Comparison of ENCODE assay signal across 13 cellular contexts in the genomic region with DNA sequence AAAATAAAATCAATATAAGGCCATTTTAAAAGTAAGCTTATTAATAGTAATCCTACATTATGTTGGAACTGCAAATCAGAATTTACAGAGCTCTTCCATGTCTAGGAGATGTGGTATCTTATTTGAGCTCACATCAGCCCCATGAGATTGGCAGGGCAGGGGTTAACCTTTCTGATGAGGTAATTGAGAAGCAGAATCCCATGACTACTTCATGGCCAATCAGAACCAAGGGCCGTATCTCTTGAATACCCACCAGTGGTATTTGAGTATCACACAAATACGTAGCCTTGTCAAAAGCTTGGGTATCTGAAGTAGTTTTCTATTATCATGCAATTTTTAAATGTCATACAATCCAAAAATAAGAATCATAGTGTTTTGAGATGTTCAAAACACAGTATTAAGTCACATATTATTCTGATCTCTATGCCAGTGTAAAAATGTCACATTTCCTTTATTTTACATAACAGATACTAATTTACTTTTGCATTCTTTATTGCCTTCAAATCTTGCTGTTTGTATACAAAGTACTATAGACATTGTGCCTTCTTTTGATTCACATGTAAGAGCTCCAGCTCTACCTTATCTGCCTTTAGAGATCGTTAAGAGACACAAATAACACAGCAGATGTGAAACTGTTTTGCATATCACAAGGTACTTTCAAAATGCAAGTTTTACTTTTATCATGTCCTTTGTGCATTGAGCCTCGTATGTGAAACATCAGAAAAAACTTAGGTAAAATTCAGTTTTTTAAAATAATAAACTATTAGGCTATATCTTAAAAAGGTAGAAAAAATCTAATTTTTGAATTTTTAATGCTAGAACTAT.
DNase-seq lines count a peak whose midpoint lies in the region; ATAC-seq and TF ChIP-seq lines count a peak whose summit lies in the region.
"Had no signal": no experiment of that assay in that cellular context is flagged by ENCODE, and none has a peak within 500 bp of the region (broad histone marks: within the 10 kb centered on the region; RNA-seq: fewer than 3 reads in every experiment).

No MANE protein-coding gene starts in this region.

- peak; percentile 91 for ATAC-seq in HG02678 (IDR thresholded peaks at IDR 0.05; ENCODE audit: unreplicated experiment)
- ATAC-seq in HG03565 (IDR thresholded peaks at IDR 0.05; ENCODE audit: unreplicated experiment), result peak; percentile 76
- ATAC-seq in thoracic aorta (ENCODE audit: insufficient number of reproducible peaks, low FRiP score, low read depth), result no peak

- no peaks in the 10 kb centered on the region for H3K36me3 ChIP-seq in thoracic aorta
- H3K36me3 ChIP-seq: upper lobe of left lung had no signal

- H3K4me1 ChIP-seq in thoracic aorta (ENCODE audit: control insufficient read depth in 1 of 2, low read depth in 2 of 2), result peaks cover 0 to 19% of the 10 kb centered on the region in 2 donors
- H3K4me1 ChIP-seq: upper lobe of left lung had no signal

- no peak for TF ChIP-seq CTCF in thoracic aorta (IDR thresholded peaks at IDR 0.05)

- peak; percentile 3 for DNase-seq in NCI-H82 (lab: John Stamatoyannopoulos, UW)
- DNase-seq in NCI-H82 treated with DMSO at 0.1 percent for 48 hours (lab: John Stamatoyannopoulos, UW; ENCODE audit: unreplicated experiment), result no peak
- no peak for DNase-seq in thoracic aorta (ENCODE audit: low spot score)
- no peak for DNase-seq in hepatic stellate cell (ENCODE audit: low spot score)
- DNase-seq in NCI-H345 (lab: John Stamatoyannopoulos, UW), result no peak
- DNase-seq in MV-4-11 (lab: John Stamatoyannopoulos, UW), result no peak
- DNase-seq: kidney glomerular epithelial cell, NCI-H187 treated with DMSO at 0.1 percent for 48 hours, nucleus accumbens, upper lobe of left lung had no signal

- H3K27ac ChIP-seq in thoracic aorta, result peak overlapping the region; percentile 41 to 42
- H3K27ac ChIP-seq: epithelial cell of prostate, upper lobe of left lung had no signal

- H3K9me3 ChIP-seq in thoracic aorta, result no peaks in the 10 kb centered on the region
- H3K9me3 ChIP-seq: upper lobe of left lung had no signal

- no peaks in the 10 kb centered on the region for H3K27me3 ChIP-seq in thoracic aorta (replicated peaks; ENCODE audit: insufficient read depth)
- H3K27me3 ChIP-seq: upper lobe of left lung had no signal

- H3K4me3 ChIP-seq in thoracic aorta, result peak overlapping the region; percentile 24
- H3K4me3 ChIP-seq: upper lobe of left lung had no signal
